ENCODE assay signal across 7 cellular contexts in the genomic region with DNA sequence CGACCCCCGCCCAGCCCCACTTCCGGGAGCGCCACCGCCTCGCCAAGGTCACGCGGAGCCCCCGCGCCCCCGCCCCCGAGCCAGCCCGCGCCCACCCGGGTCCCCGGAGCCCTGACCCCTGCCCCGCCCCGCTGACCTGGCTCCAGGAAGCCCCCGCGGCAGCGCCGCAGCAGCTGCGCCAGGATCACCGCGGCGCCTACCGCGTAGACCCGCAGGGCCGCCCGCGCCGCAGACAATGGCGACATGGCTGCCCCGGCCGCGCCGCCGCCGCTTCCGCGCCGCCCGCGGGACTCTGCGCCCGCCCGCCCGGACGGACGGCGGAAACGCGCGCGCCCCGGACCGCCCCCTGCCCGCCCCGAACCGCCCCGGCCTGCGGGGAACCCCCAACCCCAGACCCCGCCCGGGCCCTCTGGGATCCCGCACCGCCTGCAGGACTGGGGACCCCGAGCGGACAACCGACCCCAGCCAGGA. TPM values are rescaled to one million over a fixed set of nuclear protein-coding genes. Genes with fewer than 3 reads are reported as not detected.
DNase-seq lines count a peak whose midpoint lies in the region; ATAC-seq and TF ChIP-seq lines count a peak whose summit lies in the region.

A gene with protein sequence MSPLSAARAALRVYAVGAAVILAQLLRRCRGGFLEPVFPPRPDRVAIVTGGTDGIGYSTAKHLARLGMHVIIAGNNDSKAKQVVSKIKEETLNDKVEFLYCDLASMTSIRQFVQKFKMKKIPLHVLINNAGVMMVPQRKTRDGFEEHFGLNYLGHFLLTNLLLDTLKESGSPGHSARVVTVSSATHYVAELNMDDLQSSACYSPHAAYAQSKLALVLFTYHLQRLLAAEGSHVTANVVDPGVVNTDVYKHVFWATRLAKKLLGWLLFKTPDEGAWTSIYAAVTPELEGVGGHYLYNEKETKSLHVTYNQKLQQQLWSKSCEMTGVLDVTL (minus strand): TSS at position 296 of the 471 bp plus-strand sequence. CDS start 51 bp downstream, at position 245.
A gene (minus strand): TSS at position 296 of the 471 bp plus-strand sequence. CDS start 10,257 bp downstream, outside the sequence.

- peak within 1 kb of the TSS; percentile 70 for H3K27ac Mint-ChIP-seq in activated CD4-positive, alpha-beta memory T cell treated with anti-CD3 and anti-CD28 coated beads for 36 hours
- H3K27ac Mint-ChIP-seq in naive B cell, result peak within 1 kb of the TSS; percentile 91 to 94 (median 93)

- H3K4me3 Mint-ChIP-seq in activated CD4-positive, alpha-beta memory T cell treated with anti-CD3 and anti-CD28 coated beads for 36 hours, result peak within 1 kb of the TSS; percentile 78
- peak within 1 kb of the TSS; percentile 82 to 93 (median 86) for H3K4me3 Mint-ChIP-seq in naive B cell

- intact Hi-C loops in activated CD4-positive, alpha-beta memory T cell treated with anti-CD3 and anti-CD28 coated beads for 36 hours (cut with micrococcal nuclease), result loop anchor here (5.0 kb wide), 2 partner anchors 107 to 838 kb away; no protein-coding TSS in a partner anchor

- peak within 1 kb of the TSS; percentile 78 to 87 for H3K27ac ChIP-seq in thoracic aorta

- H3K36me3 ChIP-seq in thoracic aorta, result no peaks in the 10 kb centered on the region

- H3K9me3 Mint-ChIP-seq in activated CD4-positive, alpha-beta memory T cell treated with anti-CD3 and anti-CD28 coated beads for 36 hours, result no peaks in the 10 kb centered on the region
- no peaks in the 10 kb centered on the region for H3K9me3 Mint-ChIP-seq in naive B cell

- CTCF ChIA-PET in activated CD4-positive, alpha-beta memory T cell treated with anti-CD3 and anti-CD28 coated beads for 36 hours (lab: Charles Lee), result no interaction called here

- peaks cover 23 to 34% of the 10 kb centered on the region in 2 donors for H3K4me1 ChIP-seq in thoracic aorta (ENCODE audit: control insufficient read depth in 1 of 2, low read depth in 2 of 2)

- peak within 1 kb of the TSS; percentile 88 for H3K4me3 ChIP-seq in thoracic aorta

- H3K36me3 Mint-ChIP-seq in activated CD4-positive, alpha-beta memory T cell treated with anti-CD3 and anti-CD28 coated beads for 36 hours, result peaks cover 8% of the 10 kb centered on the region
- no peaks in the 10 kb centered on the region for H3K36me3 Mint-ChIP-seq in naive B cell

- no peaks in the 10 kb centered on the region for H3K27me3 Mint-ChIP-seq in activated CD4-positive, alpha-beta memory T cell treated with anti-CD3 and anti-CD28 coated beads for 36 hours
- no peaks in the 10 kb centered on the region for H3K27me3 Mint-ChIP-seq in naive B cell

- TF ChIP-seq CTCF in thoracic aorta (IDR thresholded peaks at IDR 0.05), result no peak

- no peaks in the 10 kb centered on the region for H3K9me3 ChIP-seq in thoracic aorta

- ATAC-seq in GM19328 (IDR thresholded peaks at IDR 0.05; ENCODE audit: unreplicated experiment), result peak; percentile 61
- ATAC-seq in HG03457 (IDR thresholded peaks at IDR 0.05; ENCODE audit: unreplicated experiment), result peak; percentile 39
- ATAC-seq in naive B cell (ENCODE audit: low read depth in 2 of 2), result peak; percentile 76 to 79
- ATAC-seq in thoracic aorta (ENCODE audit: insufficient number of reproducible peaks, low FRiP score, low read depth), result no peak

- DNase-seq in activated CD4-positive, alpha-beta memory T cell treated with anti-CD3 and anti-CD28 coated beads for 36 hours, result peak; percentile 66
- peak; percentile 52 for DNase-seq in epidermal melanocyte (ENCODE audit: insufficient read length, low spot score)
- DNase-seq in naive B cell, result peak; percentile 55
- no peak for DNase-seq in thoracic aorta (ENCODE audit: low spot score)
- DNase-seq in NCI-H2081 (lab: John Stamatoyannopoulos, UW), result no peak

- POLR2A ChIA-PET in activated CD4-positive, alpha-beta memory T cell treated with anti-CD3 and anti-CD28 coated beads for 36 hours (lab: Charles Lee), result no interaction called here

- H3K4me1 Mint-ChIP-seq in activated CD4-positive, alpha-beta memory T cell treated with anti-CD3 and anti-CD28 coated beads for 36 hours (ENCODE audit: low read depth), result peaks cover 26% of the 10 kb centered on the region
- peaks cover 20 to 44% (median 39%) of the 10 kb centered on the region in 3 donors for H3K4me1 Mint-ChIP-seq in naive B cell

- no peaks in the 10 kb centered on the region for H3K27me3 ChIP-seq in thoracic aorta (replicated peaks; ENCODE audit: insufficient read depth)

RNA-seq across cellular contexts. Expression of the first gene that starts in this region (rescaled TPM):
- total RNA-seq in activated CD4-positive, alpha-beta memory T cell treated with anti-CD3 and anti-CD28 coated beads for 36 hours, result 10 to 100 TPM; 20.7 to 21.3 TPM
- 10 to 100 TPM; 20.9 to 33.3 (median 28.4) TPM for polyA plus RNA-seq in naive B cell (ENCODE audit: low read depth in 6 of 6)
- total RNA-seq in thoracic aorta, result 10 to 100 TPM; 14.9 to 16.8 TPM

RNA-seq across cellular contexts. Expression of the second gene that starts in this region (rescaled TPM):
- 10 to 100 TPM; 22.5 to 25.3 TPM for total RNA-seq in activated CD4-positive, alpha-beta memory T cell treated with anti-CD3 and anti-CD28 coated beads for 36 hours
- 10 to 100 TPM; 25.6 to 82.8 (median 56.4) TPM for polyA plus RNA-seq in naive B cell (ENCODE audit: low read depth in 6 of 6)
- total RNA-seq in thoracic aorta, result 10 to 100 TPM; 39.7 to 54.5 TPM

Comparison
In these comparisons a context has a peak if more than half of its experiments do, and no peak if none do; other contexts are left out.
1. DNase-seq: peak in activated CD4-positive, alpha-beta memory T cell treated with anti-CD3 and anti-CD28 coated beads for 36 hours (single experiment), epidermal melanocyte (single experiment) and naive B cell (single experiment); none in thoracic aorta (single experiment) and NCI-H2081 (0 of 2).